Comparison of ENCODE assay signal across 18 cellular contexts in genomic region chr2:109560265-109560664, GRCh38. TPM values are rescaled to one million over a fixed set of nuclear protein-coding genes. Genes with fewer than 3 reads are reported as not detected.
DNase-seq lines count a peak whose midpoint lies in the region; ATAC-seq, FAIRE-seq and TF ChIP-seq lines count a peak whose summit lies in the region.
"Had no signal": no experiment of that assay in that cellular context is flagged by ENCODE, and none has a peak within 500 bp of the region (broad histone marks: within the 10 kb centered on the region; RNA-seq: fewer than 3 reads in every experiment).

No MANE protein-coding gene starts in this region.

- ATAC-seq in HG03354 (IDR thresholded peaks at IDR 0.05; ENCODE audit: poor library complexity, severe bottlenecking, unreplicated experiment): no peak
- ATAC-seq: naive thymus-derived CD8-positive, alpha-beta T cell; WTC11 had no signal

- no peaks in the 10 kb centered on the region for H3K9me3 ChIP-seq in BE2C
- H3K9me3 ChIP-seq: prostate gland, testis had no signal

- TF ChIP-seq CTCF in cardiac fibroblast (IDR thresholded peaks at IDR 0.05; ENCODE audit: low read depth, low read length) (no peak), BE2C (IDR thresholded peaks at IDR 0.05; ENCODE audit: low read depth, low read length) (no peak)

- H3K4me3 ChIP-seq in cardiac fibroblast (replicated peaks in 1 of 2; ENCODE audit: low read depth in 2 of 2, low read length in 2 of 2) (no peak overlapping the region), BE2C (ENCODE audit: low read depth, low read length) (no peak overlapping the region)
- H3K4me3 ChIP-seq: prostate gland, testis had no signal

- peak; percentile 78 for FAIRE-seq in RCC 7860 (lab: Jason Lieb, UNC)

- H3K4me1 ChIP-seq in BE2C: no peaks in the 10 kb centered on the region
- H3K4me1 ChIP-seq: prostate gland, testis had no signal

- no peaks in the 10 kb centered on the region for H3K27me3 ChIP-seq in BE2C
- H3K27me3 ChIP-seq: testis had no signal

- H3K36me3 ChIP-seq in BE2C: no peaks in the 10 kb centered on the region
- H3K36me3 ChIP-seq: prostate gland had no signal

- no peak overlapping the region for H3K27ac ChIP-seq in caudate nucleus (ENCODE audit: low read depth, low read length)
- H3K27ac ChIP-seq: testis had no signal

- peak; percentile 81 for DNase-seq in ELR (ENCODE audit: low read depth)
- peak; percentile 84 for DNase-seq in RCC 7860 (ENCODE audit: low spot score)
- DNase-seq in cardiac fibroblast (ENCODE audit: low read depth in 2 of 2): peak; percentile 27 to 69
- peak; percentile 81 for DNase-seq in kidney tubule cell (ENCODE audit: low spot score)
- DNase-seq in HuH-7.5 (ENCODE audit: low spot score): no peak
- no peak for DNase-seq in BE2C
- no peak for DNase-seq in caudate nucleus (lab: John Stamatoyannopoulos, UW)
- DNase-seq: activated CD8-positive, alpha-beta memory T cell treated with anti-CD3 and anti-CD28 coated beads for 24 hours; DMS 273 treated with DMSO at 0.1 percent for 48 hours; head of caudate nucleus; immature natural killer cell; naive thymus-derived CD8-positive, alpha-beta T cell; NCI-H1417 treated with DMSO at 0.1 percent for 48 hours; NCI-H82; testis had no signal

RNA-seq across cellular contexts. Expression of gene SEPTIN10, which starts 53.5 kb away (rescaled TPM):
- 4.9 TPM for polyA plus RNA-seq in BE2C (2012; ENCODE audit: insufficient read depth, insufficient read length, low read depth)
- polyA plus RNA-seq: immature natural killer cell had no signal

RNA-seq across cellular contexts. Expression of gene SOWAHC, which starts 53.9 kb away (rescaled TPM):
- 1.1 TPM for polyA plus RNA-seq in BE2C (2012; ENCODE audit: insufficient read depth, insufficient read length, low read depth)

Comparison
In these comparisons a context has a peak if more than half of its experiments do, and no peak if none do; other contexts are left out.
1. DNase-seq: peak in ELR (single experiment), RCC 7860 (single experiment), cardiac fibroblast (2 of 2) and kidney tubule cell (single experiment); none in HuH-7.5 (single experiment), BE2C (single experiment) and caudate nucleus (0 of 61).